In genomic region chr3:150970665-150971327, GRCh38 we compare ENCODE assay signal across 14 cellular contexts. TPM values are rescaled to one million over a fixed set of nuclear protein-coding genes. Genes with fewer than 3 reads are reported as not detected.
DNase-seq lines count a peak whose midpoint lies in the region; ATAC-seq and TF ChIP-seq lines count a peak whose summit lies in the region.
"Had no signal": no experiment of that assay in that cellular context is flagged by ENCODE, and none has a peak within 500 bp of the region (broad histone marks: within the 10 kb centered on the region; RNA-seq: fewer than 3 reads in every experiment).

No MANE protein-coding gene starts in this region.

- H3K4me3 ChIP-seq in astrocyte of the spinal cord (ENCODE audit: low read depth, low read length) = no peak overlapping the region
- no peak overlapping the region for H3K4me3 ChIP-seq in kidney epithelial cell (ENCODE audit: low read depth, low read length)
- H3K4me3 ChIP-seq in right atrium auricular region = no peak overlapping the region
- H3K4me3 ChIP-seq: BLaER1, skin epidermis had no signal

- H3K36me3 ChIP-seq in kidney epithelial cell (ENCODE audit: control insufficient read depth, insufficient read depth, low read length) (no peaks in the 10 kb centered on the region), right atrium auricular region (no peaks in the 10 kb centered on the region)
- H3K36me3 ChIP-seq: BLaER1 had no signal

- H3K9me3 ChIP-seq in right atrium auricular region = no peaks in the 10 kb centered on the region
- H3K9me3 ChIP-seq: BLaER1 had no signal

- H3K27me3 ChIP-seq in kidney epithelial cell (ENCODE audit: control insufficient read depth, insufficient read depth, low read length) (no peaks in the 10 kb centered on the region), right atrium auricular region (no peaks in the 10 kb centered on the region)
- H3K27me3 ChIP-seq: BLaER1 had no signal

- ATAC-seq in HG03571 (IDR thresholded peaks at IDR 0.05; ENCODE audit: unreplicated experiment) (no peak), GM18519 (IDR thresholded peaks at IDR 0.05; ENCODE audit: low FRiP score, unreplicated experiment) (no peak)

- no peak for TF ChIP-seq CTCF in astrocyte of the spinal cord (IDR thresholded peaks at IDR 0.05; ENCODE audit: low read depth, low read length)
- TF ChIP-seq CTCF in kidney epithelial cell (IDR thresholded peaks at IDR 0.05; ENCODE audit: insufficient read depth, low read length, poor library complexity, severe bottlenecking) = no peak
- TF ChIP-seq CTCF in right atrium auricular region (IDR thresholded peaks at IDR 0.05) = no peak

- H3K4me1 ChIP-seq in right atrium auricular region = no peaks in the 10 kb centered on the region
- H3K4me1 ChIP-seq: BLaER1 had no signal

- H3K27ac ChIP-seq in right atrium auricular region = no peak overlapping the region
- H3K27ac ChIP-seq: BLaER1, skin epidermis had no signal

- DNase-seq in ACHN = peak; percentile 53
- DNase-seq in HT1080 (ENCODE audit: low read depth) = peak; percentile 90
- peak; percentile 81 for DNase-seq in astrocyte of the spinal cord (ENCODE audit: low read depth, low spot score)
- DNase-seq in kidney epithelial cell (ENCODE audit: low read depth) = peak; percentile 47
- no peak for DNase-seq in right atrium auricular region (ENCODE audit: low spot score)
- no peak for DNase-seq in NCI-H69 (lab: John Stamatoyannopoulos, UW)
- DNase-seq: NCI-H774; stimulated activated CD8-positive, alpha-beta memory T cell treated with anti-CD3 and anti-CD28 coated beads, Interleukin-4, amount 100 ng/mL, for 48 hours; T-helper 2 cell had no signal

- in situ Hi-C loops in ACHN (cut with HindIII; ENCODE audit: low pct_ligation_motif_present, low pct_unique_long_range_greater_than_20kb, low sequenced_read_pairs) (no loop called here), astrocyte of the spinal cord (cut with HindIII; ENCODE audit: low sequenced_read_pairs) (no loop called here)

RNA-seq across cellular contexts. Expression of gene CLRN1, which starts 1.7 kb away (rescaled TPM):
- not detected in 2 replicates for total RNA-seq in HT1080 (2014; rRNA removed; shearing (Covaris generic))
- not detected in 2 replicates for polyA plus RNA-seq in HT1080 (2015; cell fraction: cytosol; rRNA removed)
- not detected in 2 replicates for polyA plus RNA-seq in HT1080 (2015; cell fraction: nucleus; rRNA removed)
- total RNA-seq in kidney epithelial cell (not detected in 2 replicates), right atrium auricular region (not detected)
- total RNA-seq: frontal cortex had no signal

Comparison
In these comparisons a context has a peak if more than half of its experiments do, and no peak if none do; other contexts are left out.
1. DNase-seq: peak in ACHN (single experiment), HT1080 (single experiment), astrocyte of the spinal cord (single experiment) and kidney epithelial cell (single experiment); none in right atrium auricular region (single experiment) and NCI-H69 (single experiment).